22 cellular contexts compared by ENCODE assay signal in genomic region chrX:24720036-24720435, GRCh38.
"Had no signal": no experiment of that assay in that cellular context is flagged by ENCODE, and none has a peak within 500 bp of the region (broad histone marks: within the 10 kb centered on the region; RNA-seq: fewer than 3 reads in every experiment).

No MANE protein-coding gene starts in this region.

- H3K4me2 ChIP-seq: SK-N-SH had no signal

- H3K4me1 Mint-ChIP-seq: T-cell had no signal

- H3K27ac Mint-ChIP-seq: T-cell had no signal

- ATAC-seq: HepG2, Panc1, T-cell had no signal

- H3K9me2 ChIP-seq: SK-N-SH had no signal

- H3K4me3 Mint-ChIP-seq: T-cell had no signal

- H3K9ac ChIP-seq: SK-N-SH had no signal

- H3K27ac ChIP-seq: RWPE1 had no signal

- H3K9me3 ChIP-seq: SK-N-SH had no signal

- H3K9me3 Mint-ChIP-seq: T-cell had no signal

- DNase-seq: IMR-90, Karpas-422, KG1, NCI-H1092, NCI-H1105 treated with DMSO at 0.1 percent for 48 hours, NCI-H1417 treated with DMSO at 0.1 percent for 48 hours, NCI-H146, NCI-H1694 treated with DMSO at 0.1 percent for 48 hours, NCI-H1930, NCI-H2081, NCI-H2107, NCI-H2227 treated with DMSO at 0.1 percent for 48 hours, NCI-H524, NCI-H69, NCI-H774, SHP77, SW 1271, T-cell had no signal
